Comparison of ENCODE assay signal across 9 cellular contexts in genomic region chr11:13278620-13279486, GRCh38. TPM values are rescaled to one million over a fixed set of nuclear protein-coding genes. Genes with fewer than 3 reads are reported as not detected.
DNase-seq lines count a peak whose midpoint lies in the region; ATAC-seq, FAIRE-seq and TF ChIP-seq lines count a peak whose summit lies in the region.
"Had no signal": no experiment of that assay in that cellular context is flagged by ENCODE, and none has a peak within 500 bp of the region (broad histone marks: within the 10 kb centered on the region; RNA-seq: fewer than 3 reads in every experiment).

No MANE protein-coding gene starts in this region.

- TF ChIP-seq CTCF in fibroblast of mammary gland (conservative IDR thresholded peaks at IDR 0.05; ENCODE audit: control insufficient read depth, insufficient read depth, low read depth, low read length) (no peak), pancreas (IDR thresholded peaks at IDR 0.05) (no peak)

- FAIRE-seq in pancreas (lab: Jason Lieb, UNC): no peak
- FAIRE-seq: colon had no signal

- peaks cover 2 to 7% of the 10 kb centered on the region in 2 donors for H3K36me3 Mint-ChIP-seq in activated T-cell treated with anti-CD3 and anti-CD28 coated beads, Interleukin-2, amount 50 U/mL, for 72 hours (ENCODE audit: insufficient read depth in 2 of 2)

- no peak for ATAC-seq in activated T-cell treated with anti-CD3 and anti-CD28 coated beads, Interleukin-2, amount 50 U/mL, for 72 hours (replicated peaks in 1 of 2)
- ATAC-seq in pancreas (peak; percentile 2 to 9 (median 6)), GM18867 (IDR thresholded peaks at IDR 0.05; ENCODE audit: unreplicated experiment) (no peak)

- H3K36me3 ChIP-seq in SJSA1 (peaks cover 8% of the 10 kb centered on the region), pancreas (no peaks in the 10 kb centered on the region)

- H3K9me3 ChIP-seq in SJSA1 (replicated peaks) (no peaks in the 10 kb centered on the region; the same call in 1 of the 2 replicates), pancreas (no peaks in the 10 kb centered on the region)

- H3K27me3 ChIP-seq in SJSA1 (replicated peaks): peaks cover 26% of the 10 kb centered on the region; the same call in 1 of the 2 replicates
- H3K27me3 ChIP-seq in pancreas: no peaks in the 10 kb centered on the region

- peak overlapping the region; percentile 90 for H3K27ac Mint-ChIP-seq in activated T-cell treated with anti-CD3 and anti-CD28 coated beads, Interleukin-2, amount 50 U/mL, for 72 hours

- 2% methylated on average over 55 to 61 of the region's 61 CpGs for WGBS in pancreas, 2 donors

- H3K9me3 Mint-ChIP-seq in activated T-cell treated with anti-CD3 and anti-CD28 coated beads, Interleukin-2, amount 50 U/mL, for 72 hours: no peaks in the 10 kb centered on the region

- peaks cover 20% of the 10 kb centered on the region for H3K4me1 ChIP-seq in SJSA1 (replicated peaks)
- H3K4me1 ChIP-seq in pancreas: peaks cover 0 to 11% (median 11%) of the 10 kb centered on the region in 3 donors

- H3K27ac ChIP-seq in SJSA1: no peak overlapping the region
- H3K27ac ChIP-seq in pancreas: peak overlapping the region in 1 of 4 donors; percentile 87

- peaks cover 66% of the 10 kb centered on the region for H3K4me1 Mint-ChIP-seq in activated T-cell treated with anti-CD3 and anti-CD28 coated beads, Interleukin-2, amount 50 U/mL, for 72 hours (ENCODE audit: low read depth)

- H3K4me3 Mint-ChIP-seq in activated T-cell treated with anti-CD3 and anti-CD28 coated beads, Interleukin-2, amount 50 U/mL, for 72 hours: peak overlapping the region; percentile 90 to 94

- H3K27me3 Mint-ChIP-seq in activated T-cell treated with anti-CD3 and anti-CD28 coated beads, Interleukin-2, amount 50 U/mL, for 72 hours (ENCODE audit: low read depth): peaks cover 26% of the 10 kb centered on the region

- peak overlapping the region; percentile 96 for H3K4me3 ChIP-seq in SJSA1
- peak overlapping the region; percentile 83 for H3K4me3 ChIP-seq in fibroblast of mammary gland (ENCODE audit: control insufficient read depth, low read depth, low read length)
- peak overlapping the region; percentile 69 to 100 (median 92) for H3K4me3 ChIP-seq in pancreas

- peak in 1 of 2 donors; percentile 16 for DNase-seq in activated T-cell treated with anti-CD3 and anti-CD28 coated beads, Interleukin-2, amount 50 U/mL, for 72 hours
- no peak for DNase-seq in activated T-cell treated with anti-CD3 and anti-CD28 coated beads, Interleukin-2, amount 50 U/mL, for 1 hour
- DNase-seq in SJSA1 (ENCODE audit: low read depth in 1 of 2, low spot score in 2 of 2) (no peak), fibroblast of mammary gland (ENCODE audit: low read depth) (no peak), pancreas (peak in 3 of 6 donors; percentile 25 to 73 (median 67)), NCI-H2081 (lab: John Stamatoyannopoulos, UW) (no peak), DMS153 (lab: John Stamatoyannopoulos, UW) (no peak)

- intact Hi-C loops in pancreas (cut with DNase I): no loop called here

RNA-seq across cellular contexts. Expression of gene BMAL1, which starts 1.3 kb away (rescaled TPM):
- total RNA-seq in activated T-cell treated with anti-CD3 and anti-CD28 coated beads, Interleukin-2, amount 50 U/mL, for 72 hours: 10 to 100 TPM; 29.6 to 43.5 TPM
- 14.3 and 28.2 TPM in 2 replicates for total RNA-seq in SJSA1 (2014; rRNA removed; shearing (Covaris generic))
- 10 to 100 TPM in 5 of 6 donors, 1 to 10 TPM in 1; 6.1 to 17.3 (median 13.9) TPM for total RNA-seq in pancreas
- polyA plus RNA-seq in pancreas: 10 to 100 TPM in 1 of 2 donors, 1 to 10 TPM in 1; 9.5 to 11.0 TPM

Comparison
In these comparisons a context has a peak if more than half of its experiments do, and no peak if none do; other contexts are left out.
1. ATAC-seq: peak in pancreas (4 of 4); none in activated T-cell treated with anti-CD3 and anti-CD28 coated beads, Interleukin-2, amount 50 U/mL, for 72 hours (0 of 2) and GM18867 (single experiment).
2. Peak in every context shown above with its lines, with median percentiles within 50 percentile points of each other: H3K4me3 ChIP-seq.